11 cellular contexts compared by ENCODE assay signal in the genomic region with DNA sequence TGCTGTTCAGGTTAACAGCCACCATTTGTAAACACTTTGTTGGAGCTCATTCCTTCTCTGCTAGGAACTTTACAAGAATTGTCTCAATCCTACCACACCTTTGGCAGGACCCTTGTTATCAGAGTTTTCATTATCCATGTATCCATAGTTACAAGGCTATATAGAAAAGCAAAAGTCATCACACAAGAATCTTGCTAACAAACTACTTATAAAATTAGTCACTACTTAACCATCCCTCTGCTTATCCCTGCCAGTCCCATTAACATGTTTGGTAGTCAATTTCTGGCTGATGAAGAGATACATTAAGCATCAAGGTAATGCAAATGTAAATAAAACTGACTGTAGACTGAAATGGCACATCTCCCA. TPM values are rescaled to one million over a fixed set of nuclear protein-coding genes. Genes with fewer than 3 reads are reported as not detected.
A peak's percentile ranks its signal among the peaks of the same experiment; 100 is the strongest.
DNase-seq lines count a peak whose midpoint lies in the region; ATAC-seq and TF ChIP-seq lines count a peak whose summit lies in the region.
"Had no signal": no experiment of that assay in that cellular context is flagged by ENCODE, and none has a peak within 500 bp of the region (broad histone marks: within the 10 kb centered on the region; RNA-seq: fewer than 3 reads in every experiment).

No MANE protein-coding gene starts in this region.

- intact Hi-C loops in PC-3 (cut with micrococcal nuclease), result loop anchor here (1.0 kb wide), 1 partner anchor 31 kb away; no protein-coding TSS in a partner anchor
- intact Hi-C loops in testis (cut with DNase I; ENCODE audit: low total_unique reads), result no loop called here

- H3K9ac ChIP-seq in PC-3 (ENCODE audit: low read length), result peak overlapping the region; percentile 35
- H3K9ac ChIP-seq: KMS-11 had no signal

- no peak for TF ChIP-seq CTCF in PC-3 (conservative IDR thresholded peaks at IDR 0.05; ENCODE audit: low read depth, low read length)
- no peak for TF ChIP-seq CTCF in testis (IDR thresholded peaks at IDR 0.05)

- no peaks in the 10 kb centered on the region for H3K9me3 ChIP-seq in PC-3 (ENCODE audit: low read length)
- no peaks in the 10 kb centered on the region for H3K9me3 ChIP-seq in testis
- H3K9me3 ChIP-seq: heart right ventricle had no signal

- H2AFZ ChIP-seq in PC-3 (ENCODE audit: low read length), result peak overlapping the region; percentile 14; the same call in 1 of the 2 replicates

- ATAC-seq in PC-3 (peak; percentile 94), left lobe of liver (no peak), HG03565 (IDR thresholded peaks at IDR 0.05; ENCODE audit: unreplicated experiment) (no peak)
- ATAC-seq: heart right ventricle had no signal

- no peaks in the 10 kb centered on the region for H3K79me2 ChIP-seq in PC-3 (ENCODE audit: low read length)

- no peaks in the 10 kb centered on the region for H3K27me3 ChIP-seq in PC-3 (ENCODE audit: low read length)
- H3K27me3 ChIP-seq in testis, result no peaks in the 10 kb centered on the region
- H3K27me3 ChIP-seq: heart right ventricle had no signal

- peaks cover 28% of the 10 kb centered on the region for H3K4me1 ChIP-seq in PC-3 (ENCODE audit: insufficient read depth, low read length)
- peaks cover 9% of the 10 kb centered on the region for H3K4me1 ChIP-seq in testis
- H3K4me1 ChIP-seq: heart right ventricle had no signal

- no peaks in the 10 kb centered on the region for H3K9me2 ChIP-seq in PC-3 (replicated peaks; ENCODE audit: low read length)

- H3F3A ChIP-seq in PC-3 (ENCODE audit: low read length, unreplicated experiment), result peaks cover 2% of the 10 kb centered on the region

- no peaks in the 10 kb centered on the region for H3K36me3 ChIP-seq in PC-3 (ENCODE audit: low read depth, low read length)
- no peaks in the 10 kb centered on the region for H3K36me3 ChIP-seq in testis (ENCODE audit: low read depth, missing control alignments)

- CTCF ChIA-PET in PC-3 (lab: Charles Lee), result interaction anchor here (0.6 kb wide), 1 partner anchor 68 kb away, joined by 3 read pairs; no protein-coding TSS in a partner anchor

- H3K27ac ChIP-seq in PC-3 (ENCODE audit: low read length) (peak overlapping the region; percentile 85), testis (peak overlapping the region; percentile 19 to 22)
- H3K27ac ChIP-seq: heart right ventricle, KMS-11 had no signal

- H3K4me3 ChIP-seq in PC-3 (ENCODE audit: low read length), result peak overlapping the region; percentile 8
- H3K4me3 ChIP-seq in testis, result no peak overlapping the region
- H3K4me3 ChIP-seq: heart right ventricle had no signal

- no TSS peak for BruUV-seq in PC-3 (replicated peaks; lab: Mats Ljungman, UMichigan)

- POLR2A ChIA-PET in PC-3 (lab: Charles Lee; ENCODE audit: unreplicated experiment), result interaction anchor here (0.6 to 0.9 kb wide), 7 partner anchors 13 to 343 kb away, joined by 3 to 7 read pairs (median 5); a partner anchor contains a TSS

- no peaks in the 10 kb centered on the region for H4K20me1 ChIP-seq in PC-3 (ENCODE audit: low read length)

- H3K4me2 ChIP-seq in PC-3 (ENCODE audit: low read length), result peak overlapping the region; percentile 62
- H3K4me2 ChIP-seq: KMS-11 had no signal

- peak; percentile 91 for DNase-seq in PC-3
- DNase-seq in fibroblast of gingiva (ENCODE audit: low read depth), result peak; percentile 24
- no peak for DNase-seq in testis
- DNase-seq in activated CD4-positive, alpha-beta T cell treated with anti-CD3 and anti-CD28 coated beads for 4 hours, result no peak
- no peak for DNase-seq in left lobe of liver (ENCODE audit: low spot score)
- DNase-seq: activated CD4-positive, CD25-positive, alpha-beta regulatory T cell; DMS53; heart right ventricle; NCI-H2171 had no signal

- TF ChIP-seq POLR2A in testis (IDR thresholded peaks at IDR 0.05), result no peak

RNA-seq across cellular contexts. Expression of a gene that starts 10.4 kb away (rescaled TPM):
- total RNA-seq in PC-3 (2014; rRNA removed), result 2.1 and 4.2 TPM in 2 replicates
- 10 to 100 TPM in 1 of 2 donors, 1 to 10 TPM in 1; 9.3 to 12.8 TPM for total RNA-seq in testis
- polyA plus RNA-seq in testis (ENCODE audit: insufficient read depth, low read depth, low replicate concordance), result 8.0 TPM
- total RNA-seq in left lobe of liver, result 1.6 TPM

RNA-seq across cellular contexts. Expression of a gene that starts 10.6 kb away (rescaled TPM):
- 57.4 and 58.8 TPM in 2 replicates for total RNA-seq in PC-3 (2014; rRNA removed)
- total RNA-seq in testis, result 10 to 100 TPM; 71.2 to 79.6 TPM
- polyA plus RNA-seq in testis (ENCODE audit: insufficient read depth, low read depth, low replicate concordance), result 44.4 TPM
- total RNA-seq in left lobe of liver, result 17.5 TPM

RNA-seq across cellular contexts. Expression of a gene that starts 13.2 kb away (rescaled TPM):
- total RNA-seq in PC-3 (2014; rRNA removed) (9.4 and 16.3 TPM in 2 replicates), testis (10 to 100 TPM; 24.0 to 24.5 TPM), left lobe of liver (2.7 TPM)
- polyA plus RNA-seq in testis (ENCODE audit: insufficient read depth, low read depth, low replicate concordance), result 11.4 TPM

RNA-seq across cellular contexts. Expression of a gene that starts 19.6 kb away (rescaled TPM):
- total RNA-seq in PC-3 (2014; rRNA removed), result 0.40 and 0.46 TPM in 2 replicates
- total RNA-seq in testis, result 10 to 100 TPM; 14.9 to 26.0 TPM
- 59.4 TPM for polyA plus RNA-seq in testis (ENCODE audit: insufficient read depth, low read depth, low replicate concordance)
- 4.2 TPM for total RNA-seq in left lobe of liver

RNA-seq across cellular contexts. Expression of a gene that starts 23.2 kb away (rescaled TPM):
- total RNA-seq in PC-3 (2014; rRNA removed) (2.3 and 3.7 TPM in 2 replicates), testis (1 to 10 TPM; 7.0 to 9.1 TPM), left lobe of liver (6.9 TPM)
- 1.9 TPM for polyA plus RNA-seq in testis (ENCODE audit: insufficient read depth, low read depth, low replicate concordance)

Comparison
In these comparisons a context has a peak if more than half of its experiments do, and no peak if none do; other contexts are left out.
1. DNase-seq: peak in PC-3 (single experiment) and fibroblast of gingiva (single experiment); none in testis (single experiment), activated CD4-positive, alpha-beta T cell treated with anti-CD3 and anti-CD28 coated beads for 4 hours (0 of 2) and left lobe of liver (single experiment).